ENCODE assay signal across 17 cellular contexts in genomic region chr5:143471666-143472411, GRCh38.
"Had no signal": no experiment of that assay in that cellular context is flagged by ENCODE, and none has a peak within 500 bp of the region (broad histone marks: within the 10 kb centered on the region; RNA-seq: fewer than 3 reads in every experiment).

No MANE protein-coding gene starts in this region.

- H3K4me1 ChIP-seq: esophagus squamous epithelium, parathyroid adenoma, thyroid gland had no signal

- H3K9me3 ChIP-seq: esophagus squamous epithelium, heart left ventricle, thyroid gland had no signal

- H3K36me3 ChIP-seq: esophagus squamous epithelium, heart left ventricle, thyroid gland had no signal

- H3K27me3 ChIP-seq: esophagus squamous epithelium, heart left ventricle, thyroid gland had no signal

- H3K79me2 ChIP-seq: parathyroid adenoma had no signal

- H2AFZ ChIP-seq: parathyroid adenoma had no signal

- H3K9ac ChIP-seq: parathyroid adenoma had no signal

- H3K27ac ChIP-seq: coronary artery, esophagus squamous epithelium, heart left ventricle, parathyroid adenoma, thyroid gland, VCaP had no signal

- ATAC-seq: activated T-helper 17 cell treated with anti-CD3 and anti-CD28 coated beads, Interleukin-2, amount 50 U/mL, for 72 hours; left lobe of liver; naive thymus-derived CD8-positive, alpha-beta T cell; stimulated activated memory B cell treated with anti-CD40 and anti-IgM and Interleukin-4, amounts not matched to agents 10 μg/mL and 1 μg/mL and 100 μg/mL, for 72 hours had no signal

- DNase-seq: activated CD4-positive, alpha-beta T cell treated with anti-CD3 and anti-CD28 coated beads, Interleukin-2, amount 50 U/mL, for 48 hours; activated naive CD4-positive, alpha-beta T cell treated with anti-CD3 and anti-CD28 coated beads for 36 hours; caudate nucleus; effector CD4-positive, alpha-beta T cell; esophagus squamous epithelium; foreskin melanocyte; naive thymus-derived CD8-positive, alpha-beta T cell; retina; stimulated activated CD4-positive, alpha-beta T cell treated with anti-CD3 and anti-CD28 coated beads, Interleukin-2, amount 100 ng/mL, for 48 hours; thyroid gland had no signal

- H3K4me3 ChIP-seq: coronary artery, esophagus squamous epithelium, heart left ventricle, thyroid gland had no signal
